ENCODE assay signal across 26 cellular contexts in genomic region chr14:76922092-76922491, GRCh38.
DNase-seq lines count a peak whose midpoint lies in the region; ATAC-seq, FAIRE-seq and TF ChIP-seq lines count a peak whose summit lies in the region.
"Had no signal": no experiment of that assay in that cellular context is flagged by ENCODE, and none has a peak within 500 bp of the region (broad histone marks: within the 10 kb centered on the region; RNA-seq: fewer than 3 reads in every experiment).

No MANE protein-coding gene starts in this region.

- FAIRE-seq in H1 (lab: Jason Lieb, UNC), result no peak
- FAIRE-seq: frontal cortex, islet of Langerhans, TTC549 had no signal

- TF ChIP-seq RAD21 in H1 (IDR thresholded peaks at IDR 0.05 in 1 of 2, conservative IDR thresholded peaks at IDR 0.05 in 1 of 2; ENCODE audit: low read depth in 2 of 2, low read length in 2 of 2), result no peak

- no peak overlapping the region for H2AFZ ChIP-seq in H1 (ENCODE audit: low read length)
- H2AFZ ChIP-seq in neuronal stem cell (ENCODE audit: low read length), result peak overlapping the region; percentile 65

- H2BK12ac ChIP-seq in H1 (ENCODE audit: low read depth, low read length) (peak overlapping the region; percentile 100), neuronal stem cell (ENCODE audit: low read length) (peak overlapping the region; percentile 59)

- DNase-seq in AG04450 (ENCODE audit: low read depth, low spot score) (no peak), Panc1 (ENCODE audit: low read depth, low spot score) (no peak), H1 (ENCODE audit: low read depth in 1 of 2, low spot score in 2 of 2) (no peak), neuronal stem cell (ENCODE audit: low spot score) (no peak), T1000 (lab: John Stamatoyannopoulos, UW) (no peak), DMS53 treated with DMSO at 0.1 percent for 48 hours (lab: John Stamatoyannopoulos, UW; ENCODE audit: unreplicated experiment) (no peak), transverse colon (no peak)
- DNase-seq in stimulated activated CD4-positive, alpha-beta T cell treated with anti-CD3 and anti-CD28 coated beads, Interleukin-4, amount 100 ng/mL, for 4 hours, result no peak
- DNase-seq: activated CD8-positive, alpha-beta memory T cell treated with anti-CD3 and anti-CD28 coated beads for 24 hours; activated naive CD4-positive, alpha-beta T cell treated with anti-CD3 and anti-CD28 coated beads for 36 hours; activated T-cell treated with anti-CD3 and anti-CD28 coated beads, Interleukin-2, amount 50 U/mL, for 48 hours; CD4-positive, CD25-positive, alpha-beta regulatory T cell; DMS153; effector CD4-positive, alpha-beta T cell; GDM1; HFFc6; NCI-H1092; NCI-H187 treated with DMSO at 0.1 percent for 48 hours; NCI-H774; stimulated activated CD4-positive, alpha-beta T cell treated with anti-CD3 and anti-CD28 coated beads, Interleukin-15, amount 100 ng/mL, for 24 hours; stimulated activated CD8-positive, alpha-beta memory T cell treated with anti-CD3 and anti-CD28 coated beads, Interleukin-4, amount 100 ng/mL, for 48 hours had no signal

- H2BK5ac ChIP-seq in H1 (ENCODE audit: low read depth, low read length), result peak overlapping the region; percentile 84; the same call in 1 of the 2 replicates
- peak overlapping the region; percentile 57 for H2BK5ac ChIP-seq in neuronal stem cell (ENCODE audit: low read length)

- no TSS peak for BruUV-seq in Panc1 (replicated peaks; lab: Mats Ljungman, UMichigan)

- H3K27ac ChIP-seq in AG04450 (ENCODE audit: low read depth, low read length) (peak overlapping the region; percentile 57), Panc1 (ENCODE audit: low read length) (peak overlapping the region; percentile 99; the same call in 1 of the 2 replicates), H1 (ENCODE audit: low read depth, low read length) (no peak overlapping the region), neuronal stem cell (replicated peaks; ENCODE audit: low read length) (peak overlapping the region; percentile 29), transverse colon (no peak overlapping the region)

- H3K4me1 ChIP-seq in Panc1 (ENCODE audit: control insufficient read depth, insufficient read depth, low read length) (peaks cover 69% of the 10 kb centered on the region), H1 (replicated peaks in 1 of 4; ENCODE audit: control insufficient read depth in 3 of 4, insufficient read depth in 4 of 4, low read length in 3 of 4) (peaks cover 17 to 67% (median 57%) of the 10 kb centered on the region in 4 experiments), neuronal stem cell (ENCODE audit: control insufficient read depth in 2 of 2, insufficient read depth in 1 of 2, low read depth in 1 of 2, low read length in 2 of 2) (peaks cover 69 to 93% of the 10 kb centered on the region in 2 donors), transverse colon (peaks cover 33 to 47% (median 35%) of the 10 kb centered on the region in 4 donors)

- 90 to 100% methylated on average over 1 to 5 of the region's 5 CpGs for WGBS in H1 (ENCODE audit: extremely low coverage in 1 of 2, insufficient coverage in 1 of 2, insufficient read length in 1 of 2, insufficient replicate concordance in 2 of 2, low coverage in 1 of 2, low lambda C conversion rate in 2 of 2, missing lambda C conversion rate in 1 of 2), 2 experiments
- 100% methylated on average over 1 of the region's 5 CpGs; no CpG with 5 or more reads in 1 of the 2 donors for WGBS in neuronal stem cell (ENCODE audit: extremely low coverage in 2 of 2, insufficient read length in 2 of 2, insufficient replicate concordance in 1 of 2), 2 donors
- WGBS in transverse colon (ENCODE audit: low coverage in 1 of 2), 2 donors, result 89 to 95% methylated on average over 4 to 5 of the region's 5 CpGs

- H3K23me2 ChIP-seq in H1 (ENCODE audit: low read depth, low read length), result peaks cover 5% of the 10 kb centered on the region; the same call in 1 of the 2 replicates

- H3K23ac ChIP-seq in H1 (ENCODE audit: insufficient read length) (no peak overlapping the region), neuronal stem cell (ENCODE audit: low read depth, low read length, poor library complexity) (peak overlapping the region; percentile 56)

- H3K56ac ChIP-seq in H1 (replicated peaks; ENCODE audit: insufficient read length, low read depth, low read length), result no peak overlapping the region

- TF ChIP-seq POLR2A in H1 (IDR thresholded peaks at IDR 0.05; ENCODE audit: control extremely low read depth in 1 of 2, low read depth in 2 of 2, low read length in 2 of 2), result no peak
- no peak for TF ChIP-seq POLR2A in transverse colon (IDR thresholded peaks at IDR 0.05)

- H3K9me3 ChIP-seq in AG04450 (ENCODE audit: control insufficient read depth, insufficient read depth, low read length) (no peaks in the 10 kb centered on the region), Panc1 (ENCODE audit: control insufficient read depth, insufficient read depth, low read depth, low read length) (no peaks in the 10 kb centered on the region), H1 (ENCODE audit: insufficient read depth in 2 of 2, low read depth in 1 of 2, low read length in 1 of 2) (no peaks in the 10 kb centered on the region), neuronal stem cell (replicated peaks in 1 of 2; ENCODE audit: control insufficient read depth in 2 of 2, insufficient read depth in 1 of 2, low read depth in 1 of 2, low read length in 2 of 2) (no peaks in the 10 kb centered on the region), transverse colon (no peaks in the 10 kb centered on the region)

- TF ChIP-seq CTCF in AG04450 (IDR thresholded peaks at IDR 0.05; ENCODE audit: low read depth, low read length), result no peak
- no peak for TF ChIP-seq CTCF in Panc1 (IDR thresholded peaks at IDR 0.05)
- TF ChIP-seq CTCF in H1 (IDR thresholded peaks at IDR 0.05; ENCODE audit: control extremely low read depth in 1 of 3, insufficient read depth in 1 of 3, low read depth in 1 of 3, low read length in 3 of 3), result no peak
- TF ChIP-seq CTCF in transverse colon (IDR thresholded peaks at IDR 0.05), result no peak

- CTCF ChIA-PET in AG04450 (lab: Charles Lee), result interaction anchor here (5.3 to 7.1 kb wide), 2 partner anchors 9 to 147 kb away, joined by 21 to 91 read pairs; no protein-coding TSS in a partner anchor
- CTCF ChIA-PET in Panc1 (lab: Charles Lee), result no interaction called here
- CTCF ChIA-PET in H1 (lab: Charles Lee; ENCODE audit: partially characterized antibody), result interaction anchor here (0.7 to 24.1 kb wide), 14 partner anchors 6 to 148 kb away, joined by 3 to 424 read pairs (median 203); no protein-coding TSS in a partner anchor

- H3K9ac ChIP-seq in H1 (replicated peaks in 1 of 4; ENCODE audit: extremely low read depth in 1 of 4, low read depth in 3 of 4, low read length in 3 of 4) (no peak overlapping the region), neuronal stem cell (ENCODE audit: low read depth, low read length, poor library complexity) (peak overlapping the region; percentile 53)

- H2AK5ac ChIP-seq in H1 (ENCODE audit: low read depth, low read length), result peak overlapping the region; percentile 99
- peak overlapping the region; percentile 88 for H2AK5ac ChIP-seq in neuronal stem cell (ENCODE audit: low read depth, low read length)

- no peaks in the 10 kb centered on the region for H4K20me1 ChIP-seq in H1 (replicated peaks in 1 of 2; ENCODE audit: control insufficient read depth in 1 of 2, insufficient read depth in 2 of 2, low read length in 2 of 2)

- no peak for ATAC-seq in Panc1
- ATAC-seq: activated CD4-positive, alpha-beta T cell treated with anti-CD3 and anti-CD28 coated beads for 36 hours; right cardiac atrium had no signal

- peak overlapping the region; percentile 99 for H2BK20ac ChIP-seq in H1 (ENCODE audit: low read length)

- H3K18ac ChIP-seq in H1 (ENCODE audit: extremely low read depth, low read length) (no peak overlapping the region; the same call in 1 of the 2 replicates), neuronal stem cell (ENCODE audit: low read length) (peak overlapping the region; percentile 69)

- TF ChIP-seq EP300 in H1 (IDR thresholded peaks at IDR 0.05; ENCODE audit: borderline replicate concordance in 1 of 2, low read depth in 2 of 2, low read length in 2 of 2) (no peak), transverse colon (IDR thresholded peaks at IDR 0.05; ENCODE audit: low read depth) (no peak)

- H3K36me3 ChIP-seq in Panc1 (ENCODE audit: control insufficient read depth, insufficient read depth, low read length) (no peaks in the 10 kb centered on the region), H1 (ENCODE audit: control insufficient read depth in 2 of 4, insufficient read depth in 4 of 4, low read length in 3 of 4) (no peaks in the 10 kb centered on the region), neuronal stem cell (replicated peaks in 1 of 2; ENCODE audit: control insufficient read depth in 2 of 2, insufficient read depth in 2 of 2, low read length in 2 of 2) (no peaks in the 10 kb centered on the region), transverse colon (no peaks in the 10 kb centered on the region)

- H3K14ac ChIP-seq in H1 (ENCODE audit: insufficient read length), result no peak overlapping the region
- H3K14ac ChIP-seq in neuronal stem cell (ENCODE audit: low read length), result no peak overlapping the region

- H4K5ac ChIP-seq in H1 (ENCODE audit: insufficient read length, low read depth, low read length), result no peak overlapping the region

- POLR2A ChIA-PET in AG04450 (lab: Yijun Ruan, JAX), result no interaction called here
- POLR2A ChIA-PET in Panc1 (lab: Charles Lee), result interaction anchor here (0.5 kb wide), 1 partner anchor 215 kb away, joined by 3 read pairs; no protein-coding TSS in a partner anchor
- POLR2A ChIA-PET in H1 (lab: Charles Lee; ENCODE audit: partially characterized antibody), result interaction anchor here (1.3 to 10.1 kb wide), 7 partner anchors 9 to 104 kb away, joined by 3 to 78 read pairs (median 11); partner anchors contain the start of gene IRF2BPL

- H3K79me1 ChIP-seq in H1 (ENCODE audit: low read depth, low read length) (no peaks in the 10 kb centered on the region), neuronal stem cell (ENCODE audit: low read depth, low read length) (no peaks in the 10 kb centered on the region)

- H4K8ac ChIP-seq in H1 (ENCODE audit: extremely low read depth, insufficient read depth, low read length) (no peak overlapping the region), neuronal stem cell (ENCODE audit: low read depth, low read length) (peak overlapping the region; percentile 52)

- no peaks in the 10 kb centered on the region for H3K27me3 ChIP-seq in AG04450 (ENCODE audit: control insufficient read depth, insufficient read depth, low read length)
- no peaks in the 10 kb centered on the region for H3K27me3 ChIP-seq in Panc1 (ENCODE audit: control insufficient read depth, insufficient read depth, low read length)
- H3K27me3 ChIP-seq in H1 (replicated peaks in 1 of 4; ENCODE audit: control insufficient read depth in 3 of 4, extremely low read depth in 1 of 4, insufficient read depth in 3 of 4, low read length in 3 of 4), result no peaks in the 10 kb centered on the region
- H3K27me3 ChIP-seq in neuronal stem cell (ENCODE audit: control insufficient read depth in 3 of 3, insufficient read depth in 3 of 3, low read depth in 1 of 3, low read length in 3 of 3), result no peaks in the 10 kb centered on the region
- no peaks in the 10 kb centered on the region for H3K27me3 ChIP-seq in transverse colon

- H3K79me2 ChIP-seq in H1 (ENCODE audit: control insufficient read depth in 1 of 2, insufficient read depth in 2 of 2, low read length in 2 of 2), result no peaks in the 10 kb centered on the region

- H3K4ac ChIP-seq in H1 (replicated peaks; ENCODE audit: insufficient read length, low read depth, low read length) (peak overlapping the region; percentile 16), neuronal stem cell (ENCODE audit: low read length) (no peak overlapping the region)

- H2BK15ac ChIP-seq in H1 (ENCODE audit: low read length) (peak overlapping the region; percentile 99), neuronal stem cell (ENCODE audit: low read length) (peak overlapping the region; percentile 59)

- intact Hi-C loops in Panc1 (cut with micrococcal nuclease; ENCODE audit: unreplicated experiment), result no loop called here
- intact Hi-C loops in transverse colon (cut with DNase I; ENCODE audit: low total_unique reads), result no loop called here

- in situ Hi-C loops in Panc1 (cut with HindIII; ENCODE audit: low pct_unique_long_range_greater_than_20kb, low sequenced_read_pairs), result no loop called here
- in situ Hi-C loops in transverse colon (cut with MboI; ENCODE audit: low pct_ligation_motif_present in 1 of 4, low pct_unique_long_range_greater_than_20kb in 1 of 4, low sequenced_read_pairs in 3 of 4), result loop anchor here in 1 of 4 donors (25.0 kb wide), 1 partner anchor 390 kb away; the partner anchor contains the start of genes GSTZ1 and POMT2

- H4K91ac ChIP-seq in H1 (replicated peaks; ENCODE audit: insufficient read length, low read length) (peak overlapping the region; percentile 92), neuronal stem cell (ENCODE audit: low read depth, low read length, poor library complexity) (peak overlapping the region; percentile 76)

- H3K4me2 ChIP-seq in H1 (ENCODE audit: insufficient read depth in 1 of 2, low read depth in 2 of 2, low read length in 2 of 2) (no peak overlapping the region), neuronal stem cell (ENCODE audit: insufficient read depth, low read length, poor library complexity, severe bottlenecking) (no peak overlapping the region)

- H3K4me3 ChIP-seq in AG04450 (ENCODE audit: low read depth, low read length) (no peak overlapping the region), Panc1 (ENCODE audit: low read depth in 2 of 2, low read length in 2 of 2) (no peak overlapping the region), H1 (ENCODE audit: extremely low read depth in 1 of 4, insufficient read depth in 2 of 4, low read depth in 3 of 4, low read length in 4 of 4) (no peak overlapping the region), neuronal stem cell (ENCODE audit: low read length in 2 of 2) (peak overlapping the region in 1 of 2 donors; percentile 3), transverse colon (no peak overlapping the region)

- H2BK120ac ChIP-seq in H1 (replicated peaks; ENCODE audit: low read depth, low read length) (peak overlapping the region; percentile 34), neuronal stem cell (ENCODE audit: low read depth, low read length) (no peak overlapping the region)

Comparison
In these comparisons a context has a peak if more than half of its experiments do, and no peak if none do; other contexts are left out.
1. H3K27ac ChIP-seq: peak in AG04450 (single experiment), Panc1 (single experiment) and neuronal stem cell (single experiment); none in H1 (single experiment) and transverse colon (0 of 4).